Comparison of ENCODE assay signal across 11 cellular contexts in genomic region chr10:32954545-32955298, GRCh38. TPM values are rescaled to one million over a fixed set of nuclear protein-coding genes. Genes with fewer than 3 reads are reported as not detected.
DNase-seq lines count a peak whose midpoint lies in the region; ATAC-seq, FAIRE-seq and TF ChIP-seq lines count a peak whose summit lies in the region.
"Had no signal": no experiment of that assay in that cellular context is flagged by ENCODE, and none has a peak within 500 bp of the region (broad histone marks: within the 10 kb centered on the region; RNA-seq: fewer than 3 reads in every experiment).

No MANE protein-coding gene starts in this region.

- H4K20me1 ChIP-seq in HCT116 (ENCODE audit: insufficient read depth), result peaks cover 19% of the 10 kb centered on the region; the same call in 1 of the 2 replicates

- H2AFZ ChIP-seq in HCT116 (ENCODE audit: low read depth, low read length, poor library complexity, severe bottlenecking), result no peak overlapping the region

- no peaks in the 10 kb centered on the region for H3K9me2 ChIP-seq in HCT116 (ENCODE audit: insufficient read depth)

- DNase-seq in HCT116 (ENCODE audit: low read depth, low spot score) (no peak), cardiac fibroblast (ENCODE audit: low read depth in 2 of 2) (peak in 1 of 2 donors; percentile 10), SHP77 treated with DMSO at 0.1 percent for 48 hours (lab: John Stamatoyannopoulos, UW) (no peak), NCI-H2227 treated with DMSO at 0.1 percent for 48 hours (lab: John Stamatoyannopoulos, UW) (no peak)
- no peak for DNase-seq in stimulated activated CD4-positive, alpha-beta T cell treated with anti-CD3 and anti-CD28 coated beads, Interleukin-4, amount 100 ng/mL, for 4 hours
- DNase-seq: foreskin melanocyte, HCEC 1CT, NCI-H1092 had no signal

- CTCF ChIA-PET in HCT116 (lab: Charles Lee), result interaction anchor here (1.5 kb wide), 1 partner anchor 54 kb away, joined by 4 read pairs; no protein-coding TSS in a partner anchor

- H3K4me3 ChIP-seq in HCT116 (replicated peaks in 1 of 2; ENCODE audit: low read depth in 1 of 2, low read length in 2 of 2) (no peak overlapping the region), cardiac fibroblast (replicated peaks in 1 of 2; ENCODE audit: low read depth in 2 of 2, low read length in 2 of 2) (peak overlapping the region; percentile 69 to 85), mucosa of stomach (ENCODE audit: low read length) (no peak overlapping the region)

- H3K79me2 ChIP-seq in HCT116 (ENCODE audit: insufficient read depth, low read length), result peaks cover 93% of the 10 kb centered on the region

- H3K9ac ChIP-seq in HCT116 (ENCODE audit: low read length), result peak overlapping the region; percentile 0; the same call in 1 of the 2 replicates
- peak overlapping the region; percentile 94 for H3K9ac ChIP-seq in mucosa of stomach (ENCODE audit: low read length)

- no peak for ATAC-seq in HCT116
- no peak for ATAC-seq in GM21528 (IDR thresholded peaks at IDR 0.05; ENCODE audit: low FRiP score, unreplicated experiment)

- intact Hi-C loops in HCT116 (cut with micrococcal nuclease), result no loop called here

- TF ChIP-seq CTCF in HCT116 (IDR thresholded peaks at IDR 0.05 in 2 of 3, conservative IDR thresholded peaks at IDR 0.05 in 1 of 3; ENCODE audit: borderline replicate concordance in 1 of 3, insufficient read depth in 1 of 3, low read depth in 2 of 3, low read length in 2 of 3) (no peak), cardiac fibroblast (IDR thresholded peaks at IDR 0.05; ENCODE audit: low read depth, low read length) (no peak)

- peaks cover 0 to 4% of the 10 kb centered on the region in 2 experiments; a peak in 1 of 4 replicates for H3K36me3 ChIP-seq in HCT116 (ENCODE audit: control insufficient read depth in 1 of 2, insufficient read depth in 2 of 2, low read length in 2 of 2)
- no peaks in the 10 kb centered on the region for H3K36me3 ChIP-seq in mucosa of stomach (ENCODE audit: control insufficient read depth, insufficient read depth, low read length)

- TF ChIP-seq POLR2A in HCT116 (IDR thresholded peaks at IDR 0.05; ENCODE audit: borderline replicate concordance, extremely low read depth, insufficient read depth, insufficient read length), result no peak

- H3K9me3 ChIP-seq in HCT116 (ENCODE audit: control insufficient read depth in 1 of 2, insufficient read depth in 1 of 2, low read depth in 1 of 2, low read length in 2 of 2) (no peaks in the 10 kb centered on the region), mucosa of stomach (ENCODE audit: control insufficient read depth, low read length) (no peaks in the 10 kb centered on the region)

- no peaks in the 10 kb centered on the region for H3K27me3 ChIP-seq in HCT116 (ENCODE audit: insufficient read depth, low read length)
- H3K27me3 ChIP-seq in mucosa of stomach (ENCODE audit: control insufficient read depth, insufficient read depth, low read length), result no peaks in the 10 kb centered on the region

- no peak for TF ChIP-seq RAD21 in HCT116 (IDR thresholded peaks at IDR 0.05; ENCODE audit: low read depth)

- no TSS peak for BruUV-seq in HCT116 (replicated peaks; lab: Mats Ljungman, UMichigan)

- H3K4me2 ChIP-seq in HCT116 (ENCODE audit: low read length), result peak overlapping the region; percentile 85

- RAD21 ChIA-PET in HCT116 (lab: Charles Lee; ENCODE audit: low non-redundant PET in 1 of 2, low total read pairs in 2 of 2, uncharacterized antibody in 2 of 2, unreplicated experiment in 2 of 2), result no interaction called here

- no peak overlapping the region for H3K27ac ChIP-seq in HCT116 (ENCODE audit: low read depth, low read length)

- POLR2A ChIA-PET in HCT116 (lab: Charles Lee), result interaction anchor here (2.7 kb wide), 1 partner anchor 26 kb away, joined by 12 read pairs; no protein-coding TSS in a partner anchor

- H3K4me1 ChIP-seq in HCT116 (ENCODE audit: control insufficient read depth in 1 of 2, insufficient read depth in 2 of 2, low read length in 2 of 2) (peaks cover 68 to 83% of the 10 kb centered on the region in 2 experiments), mucosa of stomach (ENCODE audit: control insufficient read depth, insufficient read depth, low read length) (peaks cover 30% of the 10 kb centered on the region)

- peak; percentile 6 for FAIRE-seq in A204.1 (lab: Jason Lieb, UNC)

TF ChIP-seq in HCT116, 20 proteins besides CTCF, POLR2A, EP300 and RAD21:
- TF ChIP-seq YY1 (IDR thresholded peaks at IDR 0.05; ENCODE audit: extremely low read depth, insufficient replicate concordance, low read depth, low read length), result no peak
- TF ChIP-seq MAX (IDR thresholded peaks at IDR 0.05), result no peak
- TF ChIP-seq REST (IDR thresholded peaks at IDR 0.05; ENCODE audit: low read depth), result no peak
- TF ChIP-seq EZH2 (IDR thresholded peaks at IDR 0.05), result no peak
- no peak for TF ChIP-seq TCF7L2 (IDR thresholded peaks at IDR 0.05; ENCODE audit: borderline replicate concordance, extremely low read depth, insufficient read depth, insufficient read length)
- TF ChIP-seq SIN3A (IDR thresholded peaks at IDR 0.05; ENCODE audit: low read depth), result no peak

RNA-seq across cellular contexts. Expression of gene ITGB1, which starts 3.3 kb away (rescaled TPM):
- total RNA-seq in HCT116 (2021; ENCODE audit: unreplicated experiment), result 366 TPM
- polyA plus RNA-seq in HCT116 (2012), result 200 and 253 TPM in 2 replicates

Comparison
In these comparisons a context has a peak if more than half of its experiments do, and no peak if none do; other contexts are left out.
1. H3K4me3 ChIP-seq: peak in cardiac fibroblast (2 of 2); none in HCT116 (0 of 2) and mucosa of stomach (single experiment).